ENCODE assay signal across 9 cellular contexts in the genomic region with DNA sequence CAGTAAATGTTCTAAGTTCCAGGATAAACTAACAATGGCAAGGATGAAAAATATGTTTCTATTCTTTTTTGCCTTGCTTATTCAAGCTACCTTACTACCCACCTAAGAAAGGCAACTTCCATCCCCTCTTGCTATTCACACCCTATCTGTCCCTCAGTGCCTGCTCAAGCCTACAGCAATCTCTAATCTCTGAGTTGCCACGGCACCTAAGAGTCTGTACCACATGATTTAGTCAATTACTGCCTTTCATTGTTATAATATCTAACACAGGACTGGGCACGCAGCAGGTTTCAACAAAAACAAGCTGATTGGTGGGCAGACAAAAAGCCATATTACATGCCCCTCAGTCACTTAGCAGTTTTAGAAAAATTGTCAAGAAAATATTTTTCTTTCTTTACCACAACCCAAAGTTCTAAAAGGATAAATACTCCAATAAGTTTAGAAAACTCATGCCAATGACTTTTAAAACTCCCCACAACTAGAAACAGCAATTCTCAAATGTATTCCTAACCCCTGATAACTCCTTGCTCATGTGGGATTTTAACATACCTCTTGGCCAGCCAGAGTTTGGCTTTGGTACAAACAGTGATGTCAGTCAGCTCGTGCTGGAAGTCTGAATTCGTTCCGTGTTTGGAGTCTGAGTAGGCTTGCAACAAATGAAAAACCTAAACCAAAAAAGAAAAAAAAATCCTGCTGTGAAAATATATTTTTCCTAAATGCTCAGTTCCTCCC.
A peak's percentile ranks its signal among the peaks of the same experiment; 100 is the strongest.
DNase-seq lines count a peak whose midpoint lies in the region; ATAC-seq, FAIRE-seq and TF ChIP-seq lines count a peak whose summit lies in the region.
"Had no signal": no experiment of that assay in that cellular context is flagged by ENCODE, and none has a peak within 500 bp of the region (broad histone marks: within the 10 kb centered on the region; RNA-seq: fewer than 3 reads in every experiment).

No MANE protein-coding gene starts in this region.

- CTCF ChIA-PET in MCF 10A (lab: Yijun Ruan, JAX), result interaction anchor here (0.5 to 0.8 kb wide), 2 partner anchors 114 to 115 kb away, joined by 4 to 6 read pairs; no protein-coding TSS in a partner anchor

- intact Hi-C loops in MCF 10A (cut with micrococcal nuclease), result no loop called here

- ATAC-seq in HG03378 (IDR thresholded peaks at IDR 0.05; ENCODE audit: unreplicated experiment) (no peak), GM18502 (IDR thresholded peaks at IDR 0.05; ENCODE audit: poor library complexity, unreplicated experiment) (no peak)

- H3K27me3 Mint-ChIP-seq in MCF 10A (ENCODE audit: insufficient read depth, unreplicated experiment), result no peaks in the 10 kb centered on the region

- H3K4me2 ChIP-seq in keratinocyte (ENCODE audit: control insufficient read depth, extremely low read depth, insufficient read depth, low read depth, low read length), result no peak overlapping the region

- no peak overlapping the region for H2AFZ ChIP-seq in keratinocyte (ENCODE audit: control insufficient read depth, low read length)

- H3K4me3 ChIP-seq in keratinocyte (ENCODE audit: control insufficient read depth in 2 of 3, extremely low read depth in 1 of 3, insufficient read depth in 2 of 3, low read depth in 1 of 3, low read length in 3 of 3), result no peak overlapping the region
- peak overlapping the region in 2 of 3 donors; percentile 14 to 52 for H3K4me3 ChIP-seq in skeletal muscle tissue (ENCODE audit: low read length in 3 of 3)

- H3K4me1 ChIP-seq in keratinocyte (ENCODE audit: control insufficient read depth, extremely low read depth, insufficient read depth, low read length) (peaks cover 33% of the 10 kb centered on the region), skeletal muscle tissue (ENCODE audit: control insufficient read depth in 3 of 3, insufficient read depth in 3 of 3, low read length in 3 of 3) (peaks cover 60 to 77% (median 68%) of the 10 kb centered on the region in 3 donors)

- H4K20me1 ChIP-seq in keratinocyte (ENCODE audit: control insufficient read depth, extremely low read depth, insufficient read depth, low read length), result no peaks in the 10 kb centered on the region

- peak; percentile 29 for FAIRE-seq in keratinocyte (lab: Jason Lieb, UNC)

- H3K4me1 Mint-ChIP-seq in MCF 10A (ENCODE audit: insufficient read depth, unreplicated experiment), result peaks cover 28% of the 10 kb centered on the region

- no peaks in the 10 kb centered on the region for H3K79me2 ChIP-seq in keratinocyte (ENCODE audit: control insufficient read depth, insufficient read depth, low read length)

- H3K27me3 ChIP-seq in keratinocyte (ENCODE audit: control insufficient read depth, extremely low read depth, insufficient read depth, low read length), result no peaks in the 10 kb centered on the region
- H3K27me3 ChIP-seq in skeletal muscle tissue (ENCODE audit: control insufficient read depth in 3 of 3, insufficient read depth in 3 of 3, low read length in 3 of 3), result no peaks in the 10 kb centered on the region

- peak; percentile 82 for DNase-seq in H4 (ENCODE audit: low spot score)
- peak; percentile 33 for DNase-seq in MCF 10A (ENCODE audit: unreplicated experiment)
- DNase-seq in keratinocyte (ENCODE audit: low read depth, low spot score), result no peak
- DNase-seq in hippocampal formation (lab: John Stamatoyannopoulos, UW), result no peak
- no peak for DNase-seq in DMS114 treated with DMSO at 0.1 percent for 48 hours (lab: John Stamatoyannopoulos, UW; ENCODE audit: unreplicated experiment)
- DNase-seq: NCI-H69 had no signal

- H3K9ac ChIP-seq in keratinocyte (ENCODE audit: control insufficient read depth, extremely low read depth, insufficient read depth, low read length) (no peak overlapping the region), skeletal muscle tissue (ENCODE audit: low read depth in 1 of 3, low read length in 3 of 3) (peak overlapping the region in 2 of 3 donors; percentile 18 to 38)

- H3K9me1 ChIP-seq in keratinocyte (ENCODE audit: control insufficient read depth, extremely low read depth, insufficient read depth, low read length), result no peaks in the 10 kb centered on the region

- no TSS peak for BruUV-seq in MCF 10A (replicated peaks; lab: Mats Ljungman, UMichigan)

- peaks cover 22% of the 10 kb centered on the region for H3K36me3 Mint-ChIP-seq in MCF 10A (ENCODE audit: insufficient read depth, unreplicated experiment)

- H3K36me3 ChIP-seq in keratinocyte (ENCODE audit: control insufficient read depth in 2 of 2, extremely low read depth in 1 of 2, insufficient read depth in 2 of 2, low read length in 2 of 2) (peaks cover 0 to 4% of the 10 kb centered on the region in 2 experiments), skeletal muscle tissue (ENCODE audit: control insufficient read depth in 3 of 3, insufficient read depth in 3 of 3, low read length in 3 of 3) (no peaks in the 10 kb centered on the region)

- H3K27ac Mint-ChIP-seq in MCF 10A (ENCODE audit: low read depth, unreplicated experiment), result no peak overlapping the region

- H3K9me3 Mint-ChIP-seq in MCF 10A (ENCODE audit: unreplicated experiment), result no peaks in the 10 kb centered on the region

- dilution Hi-C loops in keratinocyte (cut with MboI; ENCODE audit: extremely low pct_ligation_motif_present, low sequenced_read_pairs), result no loop called here

- H3K9me3 ChIP-seq in keratinocyte (ENCODE audit: control insufficient read depth, low read depth, low read length), result no peaks in the 10 kb centered on the region
- no peaks in the 10 kb centered on the region for H3K9me3 ChIP-seq in skeletal muscle tissue (ENCODE audit: control insufficient read depth in 3 of 3, low read length in 3 of 3)

- H3K27ac ChIP-seq in keratinocyte (ENCODE audit: control insufficient read depth, insufficient read depth, low read length), result no peak overlapping the region
- H3K27ac ChIP-seq in skeletal muscle tissue (ENCODE audit: low read depth, low read length), result peak overlapping the region; percentile 84

- TF ChIP-seq CTCF in MCF 10A (IDR thresholded peaks at IDR 0.05; ENCODE audit: unreplicated experiment) (no peak), keratinocyte (optimal IDR thresholded peaks at IDR 0.05 in 1 of 3, IDR thresholded peaks at IDR 0.05 in 1 of 3, conservative IDR thresholded peaks at IDR 0.05 in 1 of 3; ENCODE audit: extremely low read depth in 1 of 3, insufficient read depth in 2 of 3, low read length in 3 of 3) (no peak)

- POLR2A ChIA-PET in MCF 10A (lab: Yijun Ruan, JAX), result interaction anchor here (0.7 kb wide), 1 partner anchor 198 kb away, joined by 3 read pairs; no protein-coding TSS in a partner anchor

- no peak overlapping the region for H3K4me3 Mint-ChIP-seq in MCF 10A (ENCODE audit: unreplicated experiment)

Comparison
In these comparisons a context has a peak if more than half of its experiments do, and no peak if none do; other contexts are left out.
1. DNase-seq: peak in H4 (single experiment) and MCF 10A (single experiment); none in keratinocyte (single experiment), hippocampal formation (0 of 2) and DMS114 treated with DMSO at 0.1 percent for 48 hours (single experiment).
2. H3K4me3 ChIP-seq: peak in skeletal muscle tissue (2 of 3); none in keratinocyte (0 of 3).